1 cellular context compared by ENCODE assay signal in the genomic region with DNA sequence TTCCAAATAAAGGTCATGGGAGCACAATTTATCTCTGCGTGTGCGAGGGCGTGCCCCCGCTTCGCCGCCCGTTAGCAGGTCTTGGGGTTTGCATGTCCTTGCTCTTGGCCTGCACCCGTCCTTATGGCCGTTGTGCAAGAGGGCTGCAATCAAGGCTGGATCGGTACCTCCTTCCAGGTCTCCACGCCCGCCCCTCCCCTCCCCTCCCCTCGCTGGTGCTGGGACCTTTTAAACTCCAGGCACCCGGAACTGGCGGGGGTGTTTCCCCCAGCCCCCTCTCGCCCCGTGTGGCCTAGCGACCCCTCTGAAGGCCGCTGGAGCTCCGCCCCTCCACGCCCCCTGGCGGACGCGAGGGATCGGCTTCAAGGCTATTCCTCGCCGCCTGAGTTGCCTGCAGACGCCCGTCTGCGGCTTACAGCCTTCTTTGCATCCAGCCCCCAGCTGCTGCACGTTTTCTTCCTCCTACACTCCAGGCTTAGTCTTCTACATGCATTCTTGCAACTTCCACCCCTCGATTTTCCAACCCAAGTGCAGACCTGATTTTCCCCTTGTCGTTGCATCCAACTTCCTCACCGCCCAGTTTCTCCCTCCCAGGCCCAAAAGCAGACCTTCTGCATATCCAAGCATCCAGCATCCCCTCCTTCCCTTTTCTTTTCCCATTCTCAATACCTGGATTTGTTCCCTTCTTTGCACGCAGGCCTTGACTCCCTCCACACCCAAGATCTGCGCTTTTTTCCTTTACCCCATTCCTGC.
A peak's percentile ranks its signal among the peaks of the same experiment; 100 is the strongest.
TF ChIP-seq lines count a peak whose summit lies in the region.

No MANE protein-coding gene starts in this region.

TF ChIP-seq in HepG2, 621 proteins besides CTCF, POLR2A, EP300 and RAD21 (continued from another document and continues in another):
- TF ChIP-seq ZBTB44 (CRISPR knock-in tag; IDR thresholded peaks at IDR 0.05) (no peak), BORCS8-MEF2B (CRISPR knock-in tag; IDR thresholded peaks at IDR 0.05) (peak; percentile 90), ATF1 (CRISPR knock-in tag; IDR thresholded peaks at IDR 0.05) (no peak), ZNF24 (IDR thresholded peaks at IDR 0.05) (peak; percentile 46; the same call in 1 of the 2 replicates), HMG20A (CRISPR knock-in tag; IDR thresholded peaks at IDR 0.05; ENCODE audit: borderline replicate concordance) (peak; percentile 74), ZNF350 (CRISPR knock-in tag; IDR thresholded peaks at IDR 0.05; ENCODE audit: borderline replicate concordance, low read depth) (peak; percentile 97), ZNF839 (CRISPR knock-in tag; IDR thresholded peaks at IDR 0.05; ENCODE audit: borderline replicate concordance) (no peak), ZSCAN31 (CRISPR knock-in tag; IDR thresholded peaks at IDR 0.05; ENCODE audit: low read depth) (peak; percentile 28; the same call in 1 of the 2 replicates), KLF9 (CRISPR knock-in tag; IDR thresholded peaks at IDR 0.05; ENCODE audit: low read depth) (no peak), SNAPC5 (CRISPR knock-in tag; IDR thresholded peaks at IDR 0.05; ENCODE audit: borderline replicate concordance) (peak; percentile 65; the same call in 1 of the 2 replicates), ZNF780A (CRISPR knock-in tag; IDR thresholded peaks at IDR 0.05) (no peak; the same call in 1 of the 2 replicates), ZNF607 (CRISPR knock-in tag; IDR thresholded peaks at IDR 0.05; ENCODE audit: borderline replicate concordance) (peak; percentile 55; the same call in 1 of the 2 replicates), ZNF251 (CRISPR knock-in tag; IDR thresholded peaks at IDR 0.05) (no peak), KLF13 (CRISPR knock-in tag; IDR thresholded peaks at IDR 0.05) (no peak), KDM1A (CRISPR knock-in tag; IDR thresholded peaks at IDR 0.05) (0 out of 2 replicates have a peak, but pooled peaks have one; percentile 12), ELF4 (CRISPR knock-in tag; IDR thresholded peaks at IDR 0.05; ENCODE audit: borderline replicate concordance) (no peak), MZF1 (CRISPR knock-in tag; IDR thresholded peaks at IDR 0.05; ENCODE audit: borderline replicate concordance) (no peak), DRAP1 (CRISPR knock-in tag; IDR thresholded peaks at IDR 0.05) (peak; percentile 67), FLYWCH1 (CRISPR knock-in tag; IDR thresholded peaks at IDR 0.05) (no peak), NFE2L1 (CRISPR knock-in tag; IDR thresholded peaks at IDR 0.05; ENCODE audit: borderline replicate concordance) (no peak), YEATS2 (CRISPR knock-in tag; IDR thresholded peaks at IDR 0.05; ENCODE audit: borderline replicate concordance) (no peak), PREB (CRISPR knock-in tag; IDR thresholded peaks at IDR 0.05) (no peak), NR3C1 (CRISPR knock-in tag; IDR thresholded peaks at IDR 0.05) (no peak), HNRNPK (IDR thresholded peaks at IDR 0.05; ENCODE audit: low read depth, low read length, poor library complexity, severe bottlenecking) (peak; percentile 43), NFKB2 (CRISPR knock-in tag; IDR thresholded peaks at IDR 0.05; ENCODE audit: borderline replicate concordance) (0 out of 2 replicates have a peak, but pooled peaks have one; percentile 10), TBP (CRISPR knock-in tag; IDR thresholded peaks at IDR 0.05) (no peak), ZNF788 (CRISPR knock-in tag; IDR thresholded peaks at IDR 0.05; ENCODE audit: borderline replicate concordance) (peak; percentile 82), ZNF652 (CRISPR knock-in tag; IDR thresholded peaks at IDR 0.05; ENCODE audit: borderline replicate concordance, low read depth) (0 out of 2 replicates have a peak, but pooled peaks have one; percentile 6), PRDM4 (CRISPR knock-in tag; IDR thresholded peaks at IDR 0.05; ENCODE audit: borderline replicate concordance) (no peak), ZNF709 (CRISPR knock-in tag; IDR thresholded peaks at IDR 0.05) (peak; percentile 81; the same call in 1 of the 2 replicates), ZNF280D (CRISPR knock-in tag; IDR thresholded peaks at IDR 0.05) (peak; percentile 30; the same call in 1 of the 2 replicates), ZNF614 (CRISPR knock-in tag; IDR thresholded peaks at IDR 0.05; ENCODE audit: borderline replicate concordance) (peak; percentile 71; the same call in 1 of the 2 replicates), SPEN (CRISPR knock-in tag; IDR thresholded peaks at IDR 0.05; ENCODE audit: low read depth) (peak; percentile 81), ZNF569 (CRISPR knock-in tag; IDR thresholded peaks at IDR 0.05; ENCODE audit: borderline replicate concordance) (no peak), ZNF605 (CRISPR knock-in tag; IDR thresholded peaks at IDR 0.05) (peak; percentile 74; the same call in 1 of the 2 replicates), CENPT (CRISPR knock-in tag; IDR thresholded peaks at IDR 0.05; ENCODE audit: low read depth) (no peak), CHD2 (IDR thresholded peaks at IDR 0.05; ENCODE audit: low read depth, low read length) (no peak), PRMT3 (CRISPR knock-in tag; IDR thresholded peaks at IDR 0.05; ENCODE audit: borderline replicate concordance, low read depth) (peak; percentile 73; the same call in 1 of the 2 replicates), ZNF7 (CRISPR knock-in tag; IDR thresholded peaks at IDR 0.05) (no peak)
- TF ChIP-seq, protein P1, sequence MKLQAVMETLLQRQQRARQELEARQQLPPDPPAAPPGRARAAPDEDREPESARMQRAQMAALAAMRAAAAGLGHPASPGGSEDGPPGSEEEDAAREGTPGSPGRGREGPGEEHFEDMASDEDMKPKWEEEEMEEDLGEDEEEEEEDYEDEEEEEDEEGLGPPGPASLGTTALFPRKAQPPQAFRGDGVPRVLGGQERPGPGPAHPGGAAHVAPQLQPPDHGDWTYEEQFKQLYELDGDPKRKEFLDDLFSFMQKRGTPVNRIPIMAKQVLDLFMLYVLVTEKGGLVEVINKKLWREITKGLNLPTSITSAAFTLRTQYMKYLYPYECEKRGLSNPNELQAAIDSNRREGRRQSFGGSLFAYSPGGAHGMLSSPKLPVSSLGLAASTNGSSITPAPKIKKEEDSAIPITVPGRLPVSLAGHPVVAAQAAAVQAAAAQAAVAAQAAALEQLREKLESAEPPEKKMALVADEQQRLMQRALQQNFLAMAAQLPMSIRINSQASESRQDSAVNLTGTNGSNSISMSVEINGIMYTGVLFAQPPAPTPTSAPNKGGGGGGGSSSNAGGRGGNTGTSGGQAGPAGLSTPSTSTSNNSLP (IDR thresholded peaks at IDR 0.05; ENCODE audit: low read depth, low read length): peak; percentile 40; the same call in 1 of the 2 replicates
- TF ChIP-seq, protein P2, sequence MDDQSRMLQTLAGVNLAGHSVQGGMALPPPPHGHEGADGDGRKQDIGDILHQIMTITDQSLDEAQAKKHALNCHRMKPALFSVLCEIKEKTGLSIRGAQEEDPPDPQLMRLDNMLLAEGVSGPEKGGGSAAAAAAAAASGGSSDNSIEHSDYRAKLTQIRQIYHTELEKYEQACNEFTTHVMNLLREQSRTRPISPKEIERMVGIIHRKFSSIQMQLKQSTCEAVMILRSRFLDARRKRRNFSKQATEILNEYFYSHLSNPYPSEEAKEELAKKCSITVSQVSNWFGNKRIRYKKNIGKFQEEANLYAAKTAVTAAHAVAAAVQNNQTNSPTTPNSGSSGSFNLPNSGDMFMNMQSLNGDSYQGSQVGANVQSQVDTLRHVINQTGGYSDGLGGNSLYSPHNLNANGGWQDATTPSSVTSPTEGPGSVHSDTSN (CRISPR knock-in tag; IDR thresholded peaks at IDR 0.05; ENCODE audit: borderline replicate concordance): no peak
- TF ChIP-seq, protein P3, sequence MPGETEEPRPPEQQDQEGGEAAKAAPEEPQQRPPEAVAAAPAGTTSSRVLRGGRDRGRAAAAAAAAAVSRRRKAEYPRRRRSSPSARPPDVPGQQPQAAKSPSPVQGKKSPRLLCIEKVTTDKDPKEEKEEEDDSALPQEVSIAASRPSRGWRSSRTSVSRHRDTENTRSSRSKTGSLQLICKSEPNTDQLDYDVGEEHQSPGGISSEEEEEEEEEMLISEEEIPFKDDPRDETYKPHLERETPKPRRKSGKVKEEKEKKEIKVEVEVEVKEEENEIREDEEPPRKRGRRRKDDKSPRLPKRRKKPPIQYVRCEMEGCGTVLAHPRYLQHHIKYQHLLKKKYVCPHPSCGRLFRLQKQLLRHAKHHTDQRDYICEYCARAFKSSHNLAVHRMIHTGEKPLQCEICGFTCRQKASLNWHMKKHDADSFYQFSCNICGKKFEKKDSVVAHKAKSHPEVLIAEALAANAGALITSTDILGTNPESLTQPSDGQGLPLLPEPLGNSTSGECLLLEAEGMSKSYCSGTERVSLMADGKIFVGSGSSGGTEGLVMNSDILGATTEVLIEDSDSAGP (CRISPR knock-in tag; IDR thresholded peaks at IDR 0.05; ENCODE audit: borderline replicate concordance): peak; percentile 88
- TF ChIP-seq, protein P4, sequence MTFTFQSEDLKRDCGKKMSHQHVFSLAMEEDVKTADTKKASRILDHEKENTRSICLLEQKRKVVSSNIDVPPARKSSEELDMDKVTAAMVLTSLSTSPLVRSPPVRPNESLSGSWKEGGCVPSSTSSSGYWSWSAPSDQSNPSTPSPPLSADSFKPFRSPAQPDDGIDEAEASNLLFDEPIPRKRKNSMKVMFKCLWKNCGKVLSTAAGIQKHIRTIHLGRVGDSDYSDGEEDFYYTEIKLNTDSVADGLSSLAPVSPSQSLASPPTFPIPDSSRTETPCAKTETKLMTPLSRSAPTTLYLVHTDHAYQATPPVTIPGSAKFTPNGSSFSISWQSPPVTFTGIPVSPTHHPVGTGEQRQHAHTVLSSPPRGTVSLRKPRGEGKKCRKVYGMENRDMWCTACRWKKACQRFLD (CRISPR knock-in tag; IDR thresholded peaks at IDR 0.05; ENCODE audit: borderline replicate concordance): no peak; the same call in 1 of the 2 replicates
- TF ChIP-seq, protein P5, sequence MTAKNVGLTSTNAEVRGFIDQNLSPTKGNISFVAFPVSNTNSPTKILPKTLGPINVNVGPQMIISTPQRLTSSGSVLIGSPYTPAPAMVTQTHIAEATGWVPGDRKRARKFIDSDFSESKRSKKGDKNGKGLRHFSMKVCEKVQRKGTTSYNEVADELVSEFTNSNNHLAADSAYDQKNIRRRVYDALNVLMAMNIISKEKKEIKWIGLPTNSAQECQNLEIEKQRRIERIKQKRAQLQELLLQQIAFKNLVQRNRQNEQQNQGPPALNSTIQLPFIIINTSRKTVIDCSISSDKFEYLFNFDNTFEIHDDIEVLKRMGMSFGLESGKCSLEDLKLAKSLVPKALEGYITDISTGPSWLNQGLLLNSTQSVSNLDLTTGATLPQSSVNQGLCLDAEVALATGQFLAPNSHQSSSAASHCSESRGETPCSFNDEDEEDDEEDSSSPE (CRISPR knock-in tag; IDR thresholded peaks at IDR 0.05): peak; percentile 74
